15 cellular contexts compared by ENCODE assay signal in the genomic region with DNA sequence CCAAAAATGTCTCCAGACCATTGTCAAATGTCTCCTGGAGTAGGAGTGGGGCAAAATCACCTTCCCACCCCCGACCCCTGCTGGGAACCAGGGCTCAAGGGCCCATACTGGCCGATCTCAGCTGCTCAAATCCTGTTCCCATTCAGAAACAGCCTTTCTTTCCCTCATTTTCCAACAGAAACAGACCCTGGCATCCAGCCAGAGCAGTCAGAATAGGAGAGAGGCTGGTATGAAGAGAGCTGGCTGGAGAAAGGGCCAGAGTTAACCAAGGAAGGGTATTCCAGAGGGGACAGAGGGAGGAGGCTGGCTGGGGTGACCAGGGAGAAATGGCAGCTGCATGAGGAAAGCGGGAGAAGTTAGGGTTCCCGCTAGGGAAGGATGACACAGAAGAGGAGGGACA.
A peak's percentile ranks its signal among the peaks of the same experiment; 100 is the strongest.
DNase-seq lines count a peak whose midpoint lies in the region; ATAC-seq, FAIRE-seq and TF ChIP-seq lines count a peak whose summit lies in the region.
"Had no signal": no experiment of that assay in that cellular context is flagged by ENCODE, and none has a peak within 500 bp of the region (broad histone marks: within the 10 kb centered on the region; RNA-seq: fewer than 3 reads in every experiment).

No MANE protein-coding gene starts in this region.

- CTCF ChIA-PET in K562 (lab: Yijun Ruan, JAX; ENCODE audit: low intra/inter-chr PET ratio) = no interaction called here

- H2AFZ ChIP-seq in K562 (ENCODE audit: low read depth, low read length) (no peak overlapping the region), trophoblast cell (ENCODE audit: insufficient read depth, low read length, poor library complexity) (no peak overlapping the region)
- H2AFZ ChIP-seq: neural progenitor cell had no signal

- H2BK120ac ChIP-seq in trophoblast cell (ENCODE audit: insufficient read depth, low read length, poor library complexity) = no peak overlapping the region

- H3K27me3 ChIP-seq in K562 (ENCODE audit: control insufficient read depth in 2 of 2, insufficient read depth in 2 of 2, low read length in 2 of 2) (peaks cover 4 to 44% of the 10 kb centered on the region in 2 experiments; a peak in 4 of 5 replicates), muscle layer of colon (ENCODE audit: control insufficient read depth in 1 of 2, insufficient read depth in 2 of 2, low read length in 2 of 2) (no peaks in the 10 kb centered on the region), trophoblast cell (ENCODE audit: insufficient read depth, low read length) (no peaks in the 10 kb centered on the region)
- H3K27me3 ChIP-seq: neural progenitor cell had no signal

- ATAC-seq in stimulated activated naive CD8-positive, alpha-beta T cell treated with anti-CD3 and anti-CD28 coated beads, Interleukin-15, amount 100 ng/mL, for 72 hours = no peak
- no peak for ATAC-seq in stimulated activated naive CD8-positive, alpha-beta T cell treated with anti-CD3 and anti-CD28 coated beads, Interleukin-15, Interleukin-2, amounts not matched to agents 100 U/mL and 50 U/mL, for 24 hours
- no peak for ATAC-seq in K562
- ATAC-seq in left lobe of liver = no peak
- no peak for ATAC-seq in GM19395 (IDR thresholded peaks at IDR 0.05; ENCODE audit: unreplicated experiment)

- H3K79me1 ChIP-seq in trophoblast cell (ENCODE audit: low read length) = no peaks in the 10 kb centered on the region

- no peak overlapping the region for H4K8ac ChIP-seq in trophoblast cell (ENCODE audit: low read depth, low read length)

- H3K27me3 Mint-ChIP-seq in stimulated activated naive CD8-positive, alpha-beta T cell treated with anti-CD3 and anti-CD28 coated beads, Interleukin-15, amount 100 ng/mL, for 72 hours = no peaks in the 10 kb centered on the region
- H3K27me3 Mint-ChIP-seq in type B pancreatic cell = no peaks in the 10 kb centered on the region
- H3K27me3 Mint-ChIP-seq: activated CD4-positive, alpha-beta T cell treated with anti-CD3 and anti-CD28 coated beads, Interleukin-2, amount 10 ng/mL, durations not matched to agents 7 days and 5 days had no signal

- POLR2A ChIA-PET in K562 (lab: Yijun Ruan, JAX) = interaction anchor here (0.6 kb wide), 1 partner anchor 663 kb away, joined by 3 read pairs; no protein-coding TSS in a partner anchor

- H3K9me3 ChIP-seq in K562 (replicated peaks; ENCODE audit: control insufficient read depth, insufficient read depth, low read depth, low read length) (no peaks in the 10 kb centered on the region), muscle layer of colon (ENCODE audit: low read length) (no peaks in the 10 kb centered on the region), trophoblast cell (ENCODE audit: insufficient read depth, low read depth, low read length) (peaks cover 2% of the 10 kb centered on the region)

- H3K4me3 Mint-ChIP-seq in stimulated activated naive CD8-positive, alpha-beta T cell treated with anti-CD3 and anti-CD28 coated beads, Interleukin-15, amount 100 ng/mL, for 72 hours = peak overlapping the region; percentile 17 to 22
- H3K4me3 Mint-ChIP-seq in type B pancreatic cell = no peak overlapping the region
- H3K4me3 Mint-ChIP-seq: activated CD4-positive, alpha-beta T cell treated with anti-CD3 and anti-CD28 coated beads, Interleukin-2, amount 10 ng/mL, durations not matched to agents 7 days and 5 days; CD14-positive monocyte; neural progenitor cell had no signal

- no peak overlapping the region for H3K23ac ChIP-seq in trophoblast cell (ENCODE audit: low read length)

- no peak overlapping the region for H2BK5ac ChIP-seq in trophoblast cell (ENCODE audit: low read depth, low read length, poor library complexity)

- in situ Hi-C loops in K562 (cut with MboI) = no loop called here

- peaks cover 56% of the 10 kb centered on the region for H3K4me1 Mint-ChIP-seq in stimulated activated naive CD8-positive, alpha-beta T cell treated with anti-CD3 and anti-CD28 coated beads, Interleukin-15, amount 100 ng/mL, for 72 hours
- peaks cover 30% of the 10 kb centered on the region for H3K4me1 Mint-ChIP-seq in type B pancreatic cell (ENCODE audit: unreplicated experiment)

- H3K27ac Mint-ChIP-seq in stimulated activated naive CD8-positive, alpha-beta T cell treated with anti-CD3 and anti-CD28 coated beads, Interleukin-15, amount 100 ng/mL, for 72 hours = peak overlapping the region; percentile 43 to 95
- H3K27ac Mint-ChIP-seq in type B pancreatic cell = peak overlapping the region; percentile 50

- H2BK12ac ChIP-seq in trophoblast cell (ENCODE audit: low read length) = no peak overlapping the region

- TF ChIP-seq CTCF in K562 (IDR thresholded peaks at IDR 0.05 in 2 of 3, conservative IDR thresholded peaks at IDR 0.05 in 1 of 3; ENCODE audit: insufficient read depth in 2 of 3, low read depth in 1 of 3, low read length in 3 of 3) (no peak), type B pancreatic cell (conservative IDR thresholded peaks at IDR 0.05) (no peak)

- 4% methylated on average over 4 of the region's 4 CpGs for WGBS in K562 (ENCODE audit: insufficient coverage, low coverage, missing lambda C conversion rate)
- no CpG with 5 or more reads among the region's 4 CpGs for WGBS in trophoblast cell (ENCODE audit: extremely low coverage, insufficient coverage, insufficient read length)

- no peak for TF ChIP-seq POLR2A in K562 (conservative IDR thresholded peaks at IDR 0.05)

- TF ChIP-seq EP300 in K562 (IDR thresholded peaks at IDR 0.05; ENCODE audit: low read length) = no peak

- H3K27ac ChIP-seq in K562 (ENCODE audit: extremely low read depth, low read depth, low read length) = no peak overlapping the region
- peak overlapping the region; percentile 40 for H3K27ac ChIP-seq in muscle layer of colon (ENCODE audit: low read depth, low read length)
- H3K27ac ChIP-seq in trophoblast cell (ENCODE audit: low read depth, low read length) = no peak overlapping the region
- H3K27ac ChIP-seq: neural progenitor cell had no signal

- no peaks in the 10 kb centered on the region for H3K36me3 Mint-ChIP-seq in type B pancreatic cell
- H3K36me3 Mint-ChIP-seq: neural progenitor cell had no signal

- no peak overlapping the region for H3K4me2 ChIP-seq in K562 (ENCODE audit: insufficient read depth, low read length)
- no peak overlapping the region for H3K4me2 ChIP-seq in trophoblast cell (ENCODE audit: low read length)
- H3K4me2 ChIP-seq: neural progenitor cell had no signal

- H4K12ac ChIP-seq in trophoblast cell (ENCODE audit: low read depth, low read length) = no peak overlapping the region

- H3K4me1 ChIP-seq in K562 (replicated peaks in 1 of 2; ENCODE audit: control insufficient read depth in 2 of 2, insufficient read depth in 2 of 2, low read length in 2 of 2) (no peaks in the 10 kb centered on the region), muscle layer of colon (ENCODE audit: insufficient read depth, low read length) (peaks cover 59% of the 10 kb centered on the region), trophoblast cell (ENCODE audit: control insufficient read depth in 1 of 2, insufficient read depth in 2 of 2, low read length in 2 of 2) (no peaks in the 10 kb centered on the region)

- no peak overlapping the region for H3K18ac ChIP-seq in trophoblast cell (ENCODE audit: low read length)

- intact Hi-C loops in K562 (cut with micrococcal nuclease) = no loop called here

- H3K4me3 ChIP-seq in K562 (no peak overlapping the region), muscle layer of colon (ENCODE audit: low read depth in 1 of 2, low read length in 2 of 2) (no peak overlapping the region), trophoblast cell (ENCODE audit: low read depth, low read length) (no peak overlapping the region)
- H3K4me3 ChIP-seq: neural progenitor cell had no signal

- H3K9me1 ChIP-seq in K562 (ENCODE audit: control insufficient read depth, insufficient read depth, low read length) = no peaks in the 10 kb centered on the region

- no peak overlapping the region for H2AK5ac ChIP-seq in trophoblast cell (ENCODE audit: low read length)

- DNase-seq in stimulated activated naive CD8-positive, alpha-beta T cell treated with anti-CD3 and anti-CD28 coated beads, Interleukin-15, amount 100 ng/mL, for 72 hours = no peak
- no peak for DNase-seq in stimulated activated naive CD8-positive, alpha-beta T cell treated with anti-CD3 and anti-CD28 coated beads, Interleukin-15, Interleukin-2, amounts not matched to agents 100 U/mL and 50 U/mL, for 24 hours
- DNase-seq in K562 (ENCODE audit: extremely low read depth in 1 of 4, low spot score in 3 of 4) (no peak), type B pancreatic cell (ENCODE audit: extremely low spot score, unreplicated experiment) (no peak), left lobe of liver (ENCODE audit: low spot score) (no peak), trophoblast cell (no peak)
- DNase-seq: activated CD4-positive, alpha-beta T cell treated with anti-CD3 and anti-CD28 coated beads, Interleukin-2, amount 10 ng/mL, durations not matched to agents 7 days and 5 days; stimulated activated CD4-positive, alpha-beta T cell treated with anti-CD3 and anti-CD28 coated beads, Interleukin-1b, Interleukin-23, amount 100 ng/mL, for 48 hours; stimulated activated naive CD4-positive, alpha-beta T cell had no signal

- H3K14ac ChIP-seq in trophoblast cell (ENCODE audit: low read length) = no peak overlapping the region

- BruUV-seq in K562 (replicated peaks; lab: Mats Ljungman, UMichigan) = no TSS peak

- no peak for FAIRE-seq in K562 (lab: Jason Lieb, UNC)
- FAIRE-seq: colon, keratinocyte had no signal

- no peaks in the 10 kb centered on the region for H3K9me3 Mint-ChIP-seq in stimulated activated naive CD8-positive, alpha-beta T cell treated with anti-CD3 and anti-CD28 coated beads, Interleukin-15, amount 100 ng/mL, for 72 hours
- no peaks in the 10 kb centered on the region for H3K9me3 Mint-ChIP-seq in type B pancreatic cell
- H3K9me3 Mint-ChIP-seq: activated CD4-positive, alpha-beta T cell treated with anti-CD3 and anti-CD28 coated beads, Interleukin-2, amount 10 ng/mL, durations not matched to agents 7 days and 5 days; CD14-positive monocyte; neural progenitor cell had no signal

- H4K20me1 ChIP-seq in K562 (replicated peaks; ENCODE audit: control insufficient read depth, insufficient read depth, low read length) = peaks cover 8% of the 10 kb centered on the region

- H3K9ac ChIP-seq in K562 (ENCODE audit: insufficient read depth in 1 of 2, low read depth in 2 of 2, low read length in 2 of 2) (no peak overlapping the region), muscle layer of colon (ENCODE audit: low read length) (peak overlapping the region; percentile 29), trophoblast cell (ENCODE audit: low read length) (no peak overlapping the region)
- H3K9ac ChIP-seq: neural progenitor cell had no signal

- H3K79me2 ChIP-seq in K562 (ENCODE audit: control insufficient read depth, insufficient read depth, low read length) = no peaks in the 10 kb centered on the region
- no peaks in the 10 kb centered on the region for H3K79me2 ChIP-seq in trophoblast cell (ENCODE audit: control insufficient read depth, insufficient read depth, low read length, poor library complexity)

- H3K4ac ChIP-seq in trophoblast cell (ENCODE audit: low read depth, low read length) = no peak overlapping the region

- H3K36me3 ChIP-seq in K562 (ENCODE audit: control insufficient read depth, insufficient read depth, low read length) (no peaks in the 10 kb centered on the region), muscle layer of colon (ENCODE audit: insufficient read depth, low read length) (no peaks in the 10 kb centered on the region), trophoblast cell (ENCODE audit: control insufficient read depth in 1 of 2, insufficient read depth in 2 of 2, low read length in 2 of 2) (no peaks in the 10 kb centered on the region)
- H3K36me3 ChIP-seq: neural progenitor cell had no signal

- TF ChIP-seq RAD21 in K562 (CRISPR knock-in tag; conservative IDR thresholded peaks at IDR 0.05 in 1 of 2, IDR thresholded peaks at IDR 0.05 in 1 of 2) = no peak

- no peak overlapping the region for H4K91ac ChIP-seq in trophoblast cell (ENCODE audit: low read depth, low read length)
